22 cellular contexts compared by ENCODE assay signal in genomic region chr6:108778421-108779186, GRCh38.
A peak's percentile ranks its signal among the peaks of the same experiment; 100 is the strongest.
DNase-seq lines count a peak whose midpoint lies in the region; ATAC-seq, FAIRE-seq and TF ChIP-seq lines count a peak whose summit lies in the region.
"Had no signal": no experiment of that assay in that cellular context is flagged by ENCODE, and none has a peak within 500 bp of the region (broad histone marks: within the 10 kb centered on the region; RNA-seq: fewer than 3 reads in every experiment).

No MANE protein-coding gene starts in this region.

- H2BK120ac ChIP-seq in IMR-90 (ENCODE audit: low read depth, low read length) = no peak overlapping the region

- H3K36me3 Mint-ChIP-seq in activated CD8-positive, alpha-beta T cell treated with anti-CD3 and anti-CD28 coated beads, Interleukin-2, amount 10 ng/mL, durations not matched to agents 7 days and 5 days (ENCODE audit: low read depth) = no peaks in the 10 kb centered on the region
- no peaks in the 10 kb centered on the region for H3K36me3 Mint-ChIP-seq in activated CD8-positive, alpha-beta T cell treated with anti-CD3 and anti-CD28 coated beads for 36 hours (ENCODE audit: low read depth)
- H3K36me3 Mint-ChIP-seq in type B pancreatic cell = no peaks in the 10 kb centered on the region
- no peaks in the 10 kb centered on the region for H3K36me3 Mint-ChIP-seq in activated CD8-positive, alpha-beta memory T cell treated with anti-CD3 and anti-CD28 coated beads, Interleukin-2, amount 10 ng/mL, durations not matched to agents 7 days and 5 days
- H3K36me3 Mint-ChIP-seq: CD8-positive, alpha-beta T cell had no signal

- no TSS peak for BruUV-seq in IMR-90 (replicated peaks; lab: Mats Ljungman, UMichigan)
- BruUV-seq in K562 (replicated peaks; lab: Mats Ljungman, UMichigan) = no TSS peak

- no peaks in the 10 kb centered on the region for H3K79me2 ChIP-seq in K562 (ENCODE audit: control insufficient read depth, insufficient read depth, low read length)

- H3K27ac ChIP-seq in IMR-90 (ENCODE audit: insufficient read depth, low read length) = no peak overlapping the region
- H3K27ac ChIP-seq in K562 (ENCODE audit: extremely low read depth, low read depth, low read length) = no peak overlapping the region
- H3K27ac ChIP-seq in spleen = peak overlapping the region in 5 of 8 donors; percentile 15 to 53 (median 23)

- H3K4me3 ChIP-seq in IMR-90 (ENCODE audit: insufficient read depth, low read depth, low read length) (no peak overlapping the region), K562 (no peak overlapping the region), spleen (no peak overlapping the region), foreskin fibroblast (ENCODE audit: low read depth in 1 of 2, low read length in 2 of 2) (no peak overlapping the region)

- 67% methylated on average over 2 of the region's 7 CpGs; no CpG with 5 or more reads in 1 of the 2 experiments for WGBS in IMR-90 (ENCODE audit: extremely low coverage in 2 of 2, insufficient read length in 1 of 2), 2 experiments
- 7% methylated on average over 7 of the region's 7 CpGs for WGBS in K562 (ENCODE audit: insufficient coverage, low coverage, missing lambda C conversion rate)
- 75 to 85% (median 77%) methylated on average over 7 of the region's 7 CpGs for WGBS in spleen, 5 donors

- TF ChIP-seq CTCF in activated CD8-positive, alpha-beta T cell treated with anti-CD3 and anti-CD28 coated beads for 36 hours (IDR thresholded peaks at IDR 0.05) = no peak
- TF ChIP-seq CTCF in IMR-90 (conservative IDR thresholded peaks at IDR 0.05; ENCODE audit: low read depth, low read length) (no peak), K562 (IDR thresholded peaks at IDR 0.05 in 2 of 3, conservative IDR thresholded peaks at IDR 0.05 in 1 of 3; ENCODE audit: insufficient read depth in 2 of 3, low read depth in 1 of 3, low read length in 3 of 3) (no peak), spleen (IDR thresholded peaks at IDR 0.05 in 8 of 11, conservative IDR thresholded peaks at IDR 0.05 in 3 of 11) (no peak), type B pancreatic cell (conservative IDR thresholded peaks at IDR 0.05) (no peak), foreskin fibroblast (IDR thresholded peaks at IDR 0.05; ENCODE audit: low read depth, low read length) (no peak)

- no peak for FAIRE-seq in K562 (lab: Jason Lieb, UNC)
- FAIRE-seq: A204.1, GM12892, GM19239 had no signal

- peaks cover 9% of the 10 kb centered on the region for H3K4me1 ChIP-seq in IMR-90 (ENCODE audit: control insufficient read depth, insufficient read depth, low read length)
- H3K4me1 ChIP-seq in K562 (replicated peaks in 1 of 2; ENCODE audit: control insufficient read depth in 2 of 2, insufficient read depth in 2 of 2, low read length in 2 of 2) = peaks cover 0 to 9% of the 10 kb centered on the region in 2 experiments; a peak in 2 of 5 replicates
- H3K4me1 ChIP-seq in spleen = peaks cover 10 to 47% (median 30%) of the 10 kb centered on the region in 6 donors

- H3K4me3 Mint-ChIP-seq in activated CD8-positive, alpha-beta T cell treated with anti-CD3 and anti-CD28 coated beads, Interleukin-2, amount 10 ng/mL, durations not matched to agents 7 days and 5 days = no peak overlapping the region
- H3K4me3 Mint-ChIP-seq in activated CD8-positive, alpha-beta T cell treated with anti-CD3 and anti-CD28 coated beads for 36 hours = no peak overlapping the region
- H3K4me3 Mint-ChIP-seq in type B pancreatic cell = no peak overlapping the region
- no peak overlapping the region for H3K4me3 Mint-ChIP-seq in activated CD8-positive, alpha-beta memory T cell treated with anti-CD3 and anti-CD28 coated beads, Interleukin-2, amount 10 ng/mL, durations not matched to agents 7 days and 5 days
- H3K4me3 Mint-ChIP-seq: CD8-positive, alpha-beta T cell; H9 had no signal

- no peak overlapping the region for H2BK15ac ChIP-seq in IMR-90 (ENCODE audit: low read depth, low read length)

- no peak for TF ChIP-seq EP300 in K562 (IDR thresholded peaks at IDR 0.05; ENCODE audit: low read length)

- no peak overlapping the region; the same call in 1 of the 2 replicates for H3K18ac ChIP-seq in IMR-90 (ENCODE audit: low read depth, low read length)

- no peak for TF ChIP-seq POLR2A in IMR-90 (IDR thresholded peaks at IDR 0.05; ENCODE audit: low read depth, low read length)
- TF ChIP-seq POLR2A in K562 (conservative IDR thresholded peaks at IDR 0.05) = no peak
- TF ChIP-seq POLR2A in spleen (IDR thresholded peaks at IDR 0.05) = no peak

- H3K23ac ChIP-seq in IMR-90 (ENCODE audit: low read depth, low read length) = no peak overlapping the region

- TF ChIP-seq RAD21 in IMR-90 (IDR thresholded peaks at IDR 0.05; ENCODE audit: low read length) = no peak
- no peak for TF ChIP-seq RAD21 in K562 (CRISPR knock-in tag; conservative IDR thresholded peaks at IDR 0.05 in 1 of 2, IDR thresholded peaks at IDR 0.05 in 1 of 2)

- in situ Hi-C loops in IMR-90 (cut with MboI; ENCODE audit: low sequenced_read_pairs) = no loop called here
- in situ Hi-C loops in K562 (cut with MboI) = no loop called here

- peaks cover 34% of the 10 kb centered on the region for H3K27me3 Mint-ChIP-seq in activated CD8-positive, alpha-beta T cell treated with anti-CD3 and anti-CD28 coated beads, Interleukin-2, amount 10 ng/mL, durations not matched to agents 7 days and 5 days (ENCODE audit: low read depth)
- no peaks in the 10 kb centered on the region for H3K27me3 Mint-ChIP-seq in activated CD8-positive, alpha-beta T cell treated with anti-CD3 and anti-CD28 coated beads for 36 hours
- H3K27me3 Mint-ChIP-seq in type B pancreatic cell = peaks cover 5% of the 10 kb centered on the region
- H3K27me3 Mint-ChIP-seq in activated CD8-positive, alpha-beta memory T cell treated with anti-CD3 and anti-CD28 coated beads, Interleukin-2, amount 10 ng/mL, durations not matched to agents 7 days and 5 days = peaks cover 19% of the 10 kb centered on the region

- H4K5ac ChIP-seq in IMR-90 (ENCODE audit: low read depth, low read length) = no peak overlapping the region

- intact Hi-C loops in activated CD8-positive, alpha-beta T cell treated with anti-CD3 and anti-CD28 coated beads for 36 hours (cut with micrococcal nuclease) = no loop called here
- intact Hi-C loops in IMR-90 (cut with micrococcal nuclease) = no loop called here
- intact Hi-C loops in K562 (cut with micrococcal nuclease) = no loop called here
- intact Hi-C loops in spleen (cut with DNase I; ENCODE audit: low total_unique reads) = no loop called here

- H3K14ac ChIP-seq in IMR-90 (replicated peaks; ENCODE audit: low read depth, low read length) = no peak overlapping the region

- no peak overlapping the region; the same call in 1 of the 2 replicates for H4K91ac ChIP-seq in IMR-90 (ENCODE audit: insufficient read depth, low read depth, low read length)

- 0 out of 4 replicates have a peak overlapping the region, but pooled peaks of 1 of the 2 experiments have one; percentile 27 for H4K8ac ChIP-seq in IMR-90 (ENCODE audit: low read depth in 2 of 2, low read length in 2 of 2)

- H2BK20ac ChIP-seq in IMR-90 (ENCODE audit: low read depth, low read length) = 0 out of 2 replicates have a peak overlapping the region, but pooled peaks have one; percentile 9

- H3K9ac ChIP-seq in IMR-90 (ENCODE audit: low read depth, low read length) = no peak overlapping the region
- no peak overlapping the region for H3K9ac ChIP-seq in K562 (ENCODE audit: insufficient read depth in 1 of 2, low read depth in 2 of 2, low read length in 2 of 2)

- H3K9me1 ChIP-seq in IMR-90 (ENCODE audit: insufficient read depth, low read length) (peaks cover 7% of the 10 kb centered on the region; the same call in 1 of the 2 replicates), K562 (ENCODE audit: control insufficient read depth, insufficient read depth, low read length) (no peaks in the 10 kb centered on the region)

- dilution Hi-C loops in IMR-90 (cut with HindIII; ENCODE audit: low sequenced_read_pairs, unreplicated experiment) = no loop called here

- H2AK9ac ChIP-seq in IMR-90 (replicated peaks; ENCODE audit: low read depth, low read length, poor library complexity) = no peak overlapping the region

- H2AK5ac ChIP-seq in IMR-90 (ENCODE audit: low read depth, low read length) = no peak overlapping the region

- no peak overlapping the region for H2AFZ ChIP-seq in IMR-90 (replicated peaks; ENCODE audit: low read length, poor library complexity)
- no peak overlapping the region for H2AFZ ChIP-seq in K562 (ENCODE audit: low read depth, low read length)

- no peaks in the 10 kb centered on the region for H3K9me3 Mint-ChIP-seq in activated CD8-positive, alpha-beta T cell treated with anti-CD3 and anti-CD28 coated beads, Interleukin-2, amount 10 ng/mL, durations not matched to agents 7 days and 5 days (ENCODE audit: insufficient read depth)
- H3K9me3 Mint-ChIP-seq in activated CD8-positive, alpha-beta T cell treated with anti-CD3 and anti-CD28 coated beads for 36 hours = no peaks in the 10 kb centered on the region
- no peaks in the 10 kb centered on the region for H3K9me3 Mint-ChIP-seq in type B pancreatic cell
- no peaks in the 10 kb centered on the region for H3K9me3 Mint-ChIP-seq in activated CD8-positive, alpha-beta memory T cell treated with anti-CD3 and anti-CD28 coated beads, Interleukin-2, amount 10 ng/mL, durations not matched to agents 7 days and 5 days (ENCODE audit: low read depth)
- H3K9me3 Mint-ChIP-seq: CD8-positive, alpha-beta T cell had no signal

- 0 out of 2 replicates have a peak overlapping the region, but pooled peaks have one; percentile 8 for H3K4ac ChIP-seq in IMR-90 (ENCODE audit: low read depth, low read length)

- H3K36me3 ChIP-seq in IMR-90 (ENCODE audit: control insufficient read depth, insufficient read depth, low read length) (no peaks in the 10 kb centered on the region), K562 (ENCODE audit: control insufficient read depth, insufficient read depth, low read length) (no peaks in the 10 kb centered on the region), spleen (no peaks in the 10 kb centered on the region)

- H4K20me1 ChIP-seq in IMR-90 (ENCODE audit: insufficient read depth, low read length) (no peaks in the 10 kb centered on the region), K562 (replicated peaks; ENCODE audit: control insufficient read depth, insufficient read depth, low read length) (no peaks in the 10 kb centered on the region)

- no peak for ATAC-seq in activated CD8-positive, alpha-beta T cell treated with anti-CD3 and anti-CD28 coated beads, Interleukin-2, amount 10 ng/mL, durations not matched to agents 7 days and 5 days
- ATAC-seq in activated CD8-positive, alpha-beta T cell treated with anti-CD3 and anti-CD28 coated beads for 36 hours = no peak
- ATAC-seq in IMR-90 (ENCODE audit: low read depth) (no peak), K562 (no peak)
- ATAC-seq in activated CD8-positive, alpha-beta memory T cell treated with anti-CD3 and anti-CD28 coated beads, Interleukin-2, amount 10 ng/mL, durations not matched to agents 7 days and 5 days = no peak
- ATAC-seq: CD8-positive, alpha-beta T cell; PC-3 had no signal

- no peak overlapping the region for H2BK5ac ChIP-seq in IMR-90 (ENCODE audit: low read depth, low read length, poor library complexity, severe bottlenecking)

- no peak overlapping the region for H3K56ac ChIP-seq in IMR-90 (ENCODE audit: extremely low read depth, insufficient read depth, low read length)

- DNase-seq in activated CD8-positive, alpha-beta T cell treated with anti-CD3 and anti-CD28 coated beads, Interleukin-2, amount 10 ng/mL, durations not matched to agents 7 days and 5 days = peak; percentile 10
- DNase-seq in activated CD8-positive, alpha-beta T cell treated with anti-CD3 and anti-CD28 coated beads for 36 hours = no peak
- DNase-seq in IMR-90 (no peak), K562 (ENCODE audit: extremely low read depth in 1 of 4, low spot score in 3 of 4) (no peak), spleen (no peak), type B pancreatic cell (ENCODE audit: extremely low spot score, unreplicated experiment) (no peak), foreskin fibroblast (no peak)
- no peak for DNase-seq in activated CD8-positive, alpha-beta memory T cell treated with anti-CD3 and anti-CD28 coated beads, Interleukin-2, amount 10 ng/mL, durations not matched to agents 7 days and 5 days
- DNase-seq: AML-193; C1 segment of cervical spinal cord; Caco-2; CD8-positive, alpha-beta T cell; DMS79 treated with DMSO at 0.1 percent for 48 hours; H9; KBM-7; MM.1S; NCI-H2029; NCI-H526 treated with DMSO at 0.1 percent for 48 hours; PC-3 had no signal

- H3K4me1 Mint-ChIP-seq in activated CD8-positive, alpha-beta T cell treated with anti-CD3 and anti-CD28 coated beads, Interleukin-2, amount 10 ng/mL, durations not matched to agents 7 days and 5 days (ENCODE audit: low read depth) = peaks cover 11% of the 10 kb centered on the region
- H3K4me1 Mint-ChIP-seq in activated CD8-positive, alpha-beta T cell treated with anti-CD3 and anti-CD28 coated beads for 36 hours (ENCODE audit: low read depth) = peaks cover 9% of the 10 kb centered on the region
- peaks cover 16% of the 10 kb centered on the region for H3K4me1 Mint-ChIP-seq in type B pancreatic cell (ENCODE audit: unreplicated experiment)
- H3K4me1 Mint-ChIP-seq in activated CD8-positive, alpha-beta memory T cell treated with anti-CD3 and anti-CD28 coated beads, Interleukin-2, amount 10 ng/mL, durations not matched to agents 7 days and 5 days = peaks cover 14% of the 10 kb centered on the region

- H3K27me3 ChIP-seq in IMR-90 (ENCODE audit: control insufficient read depth, insufficient read depth, low read length) (no peaks in the 10 kb centered on the region), K562 (ENCODE audit: control insufficient read depth in 2 of 2, insufficient read depth in 2 of 2, low read length in 2 of 2) (peaks cover 7 to 14% of the 10 kb centered on the region in 2 experiments; a peak in 3 of 5 replicates), spleen (replicated peaks in 1 of 7) (no peaks in the 10 kb centered on the region)

- no peak overlapping the region for H3K27ac Mint-ChIP-seq in activated CD8-positive, alpha-beta T cell treated with anti-CD3 and anti-CD28 coated beads, Interleukin-2, amount 10 ng/mL, durations not matched to agents 7 days and 5 days
- no peak overlapping the region for H3K27ac Mint-ChIP-seq in activated CD8-positive, alpha-beta T cell treated with anti-CD3 and anti-CD28 coated beads for 36 hours
- no peak overlapping the region for H3K27ac Mint-ChIP-seq in type B pancreatic cell
- no peak overlapping the region for H3K27ac Mint-ChIP-seq in activated CD8-positive, alpha-beta memory T cell treated with anti-CD3 and anti-CD28 coated beads, Interleukin-2, amount 10 ng/mL, durations not matched to agents 7 days and 5 days
- H3K27ac Mint-ChIP-seq: CD8-positive, alpha-beta T cell; H9 had no signal

- POLR2A ChIA-PET in activated CD8-positive, alpha-beta T cell treated with anti-CD3 and anti-CD28 coated beads, Interleukin-2, amount 10 ng/mL, durations not matched to agents 7 days and 5 days (lab: Charles Lee) = no interaction called here
- POLR2A ChIA-PET in activated CD8-positive, alpha-beta T cell treated with anti-CD3 and anti-CD28 coated beads for 36 hours (lab: Charles Lee) = interaction anchor here (1.3 kb wide), 1 partner anchor 54 kb away, joined by 3 read pairs; no protein-coding TSS in a partner anchor
- POLR2A ChIA-PET in IMR-90 (lab: Charles Lee; ENCODE audit: unreplicated experiment) = no interaction called here
- POLR2A ChIA-PET in K562 (lab: Yijun Ruan, JAX) = interaction anchor here (0.8 to 2.1 kb wide), 2 partner anchors 9 to 11 kb away, joined by 3 to 9 read pairs; no protein-coding TSS in a partner anchor

- no peak overlapping the region for H3K4me2 ChIP-seq in IMR-90 (ENCODE audit: low read depth, low read length)
- H3K4me2 ChIP-seq in K562 (ENCODE audit: insufficient read depth, low read length) = no peak overlapping the region

- H3K9me3 ChIP-seq in IMR-90 (ENCODE audit: control insufficient read depth, insufficient read depth, low read length) (no peaks in the 10 kb centered on the region), K562 (replicated peaks; ENCODE audit: control insufficient read depth, insufficient read depth, low read depth, low read length) (no peaks in the 10 kb centered on the region; the same call in 1 of the 2 replicates), spleen (no peaks in the 10 kb centered on the region)

- CTCF ChIA-PET in activated CD8-positive, alpha-beta T cell treated with anti-CD3 and anti-CD28 coated beads, Interleukin-2, amount 10 ng/mL, durations not matched to agents 7 days and 5 days (lab: Charles Lee) = interaction anchor here (1.8 to 2.2 kb wide), 2 partner anchors 233 to 237 kb away, joined by 4 to 10 read pairs; no protein-coding TSS in a partner anchor
- CTCF ChIA-PET in activated CD8-positive, alpha-beta T cell treated with anti-CD3 and anti-CD28 coated beads for 36 hours (lab: Charles Lee) = interaction anchor here (1.0 to 1.9 kb wide), 3 partner anchors 222 to 294 kb away, joined by 3 to 5 read pairs (median 3); no protein-coding TSS in a partner anchor
- CTCF ChIA-PET in IMR-90 (lab: Yijun Ruan, JAX) (interaction anchor here (0.9 kb wide), 1 partner anchor 34 kb away, joined by 3 read pairs; no protein-coding TSS in a partner anchor), K562 (lab: Yijun Ruan, JAX; ENCODE audit: low intra/inter-chr PET ratio) (no interaction called here)
- CTCF ChIA-PET in activated CD8-positive, alpha-beta memory T cell treated with anti-CD3 and anti-CD28 coated beads, Interleukin-2, amount 10 ng/mL, durations not matched to agents 7 days and 5 days (lab: Charles Lee) = interaction anchor here (0.6 to 2.1 kb wide), 2 partner anchors 15 to 26 kb away, joined by 3 to 5 read pairs; no protein-coding TSS in a partner anchor

- peaks cover 0 to 4% of the 10 kb centered on the region in 2 experiments; a peak in 1 of 4 replicates for H3K79me1 ChIP-seq in IMR-90 (ENCODE audit: low read depth in 1 of 2, low read length in 2 of 2)

Comparison
In these comparisons a context has a peak if more than half of its experiments do, and no peak if none do; other contexts are left out.
1. POLR2A ChIA-PET loops: an anchor here in activated CD8-positive, alpha-beta T cell treated with anti-CD3 and anti-CD28 coated beads for 36 hours (1.3 kb wide) and K562 (0.8 to 2.1 kb wide); none called in activated CD8-positive, alpha-beta T cell treated with anti-CD3 and anti-CD28 coated beads, Interleukin-2, amount 10 ng/mL, durations not matched to agents 7 days and 5 days and IMR-90.
2. H3K27ac ChIP-seq: peak in spleen (5 of 8); none in IMR-90 (single experiment) and K562 (single experiment).